In genomic region chr3:181541414-181541813, GRCh38 we compare ENCODE assay signal across 24 cellular contexts.
"Had no signal": no experiment of that assay in that cellular context is flagged by ENCODE, and none has a peak within 500 bp of the region (broad histone marks: within the 10 kb centered on the region; RNA-seq: fewer than 3 reads in every experiment).

No MANE protein-coding gene starts in this region.

- H3K27me3 ChIP-seq: gastrocnemius medialis, neutrophil, pancreas, right lobe of liver, suprapubic skin, transverse colon, upper lobe of right lung, uterus had no signal

- H3K27me3 Mint-ChIP-seq: effector memory CD8-positive, alpha-beta T cell; memory B cell; natural killer cell treated with Interleukin-12 subunit alpha and Interleukin-12 subunit beta and Interleukin-15 and Interleukin-18, amount 100 ng/mL, for 72 hours; stimulated activated naive CD8-positive, alpha-beta T cell treated with anti-CD3 and anti-CD28 coated beads, Interleukin-15, amount 100 ng/mL, for 72 hours had no signal

- DNase-seq: cortex of kidney; effector memory CD8-positive, alpha-beta T cell; gastrocnemius medialis; head of caudate nucleus; left ventricle myocardium superior; lower lobe of right lung; pancreas; retina; right lobe of liver; small intestine; stimulated activated CD4-positive, alpha-beta T cell treated with anti-CD3 and anti-CD28 coated beads, Interleukin-15, amount 100 ng/mL, for 24 hours; stimulated activated CD4-positive, alpha-beta T cell treated with anti-CD3 and anti-CD28 coated beads, Interleukin-2, amount 100 ng/mL, for 48 hours; stimulated activated naive CD4-positive, alpha-beta T cell; stimulated activated naive CD8-positive, alpha-beta T cell treated with anti-CD3 and anti-CD28 coated beads, Interleukin-15, amount 100 ng/mL, for 72 hours; transverse colon; upper lobe of right lung; uterus had no signal

- H3K4me1 ChIP-seq: gastrocnemius medialis, lower lobe of right lung, pancreas, right lobe of liver, suprapubic skin, transverse colon, upper lobe of right lung, uterus had no signal

- H3K27ac Mint-ChIP-seq: effector memory CD8-positive, alpha-beta T cell; memory B cell; natural killer cell treated with Interleukin-12 subunit alpha and Interleukin-12 subunit beta and Interleukin-15 and Interleukin-18, amount 100 ng/mL, for 72 hours; stimulated activated naive CD8-positive, alpha-beta T cell treated with anti-CD3 and anti-CD28 coated beads, Interleukin-15, amount 100 ng/mL, for 72 hours had no signal

- H3K36me3 Mint-ChIP-seq: memory B cell; natural killer cell treated with Interleukin-12 subunit alpha and Interleukin-12 subunit beta and Interleukin-15 and Interleukin-18, amount 100 ng/mL, for 72 hours had no signal

- H3K36me3 ChIP-seq: gastrocnemius medialis, lower lobe of right lung, neutrophil, pancreas, right lobe of liver, suprapubic skin, transverse colon, upper lobe of right lung, uterus had no signal

- H3K9me3 ChIP-seq: gastrocnemius medialis, lower lobe of right lung, neutrophil, pancreas, right lobe of liver, suprapubic skin, transverse colon, upper lobe of right lung, uterus had no signal

- ATAC-seq: effector memory CD8-positive, alpha-beta T cell; gastrocnemius medialis; left ventricle myocardium superior; lower lobe of right lung; natural killer cell treated with Interleukin-12 subunit alpha and Interleukin-12 subunit beta and Interleukin-15 and Interleukin-18, amount 100 ng/mL, for 72 hours; pancreas; right lobe of liver; stimulated activated naive CD8-positive, alpha-beta T cell treated with anti-CD3 and anti-CD28 coated beads, Interleukin-15, amount 100 ng/mL, for 72 hours; upper lobe of right lung had no signal

- H3K4me3 ChIP-seq: gastrocnemius medialis, lower lobe of right lung, pancreas, right lobe of liver, suprapubic skin, transverse colon, upper lobe of right lung, uterus had no signal

- H3K27ac ChIP-seq: gastrocnemius medialis, lower lobe of right lung, neutrophil, pancreas, right lobe of liver, suprapubic skin, transverse colon, upper lobe of right lung, uterus had no signal

- FAIRE-seq: endometrium, keratinocyte, pancreas, small intestine had no signal

- H3K4me1 Mint-ChIP-seq: memory B cell; neural crest cell; stimulated activated naive CD8-positive, alpha-beta T cell treated with anti-CD3 and anti-CD28 coated beads, Interleukin-15, amount 100 ng/mL, for 72 hours had no signal

- H3K4me3 Mint-ChIP-seq: effector memory CD8-positive, alpha-beta T cell; memory B cell; natural killer cell treated with Interleukin-12 subunit alpha and Interleukin-12 subunit beta and Interleukin-15 and Interleukin-18, amount 100 ng/mL, for 72 hours; neural crest cell; stimulated activated naive CD8-positive, alpha-beta T cell treated with anti-CD3 and anti-CD28 coated beads, Interleukin-15, amount 100 ng/mL, for 72 hours had no signal
